Comparison of ENCODE assay signal across 13 cellular contexts in genomic region chr3:134464693-134465385, GRCh38. TPM values are rescaled to one million over a fixed set of nuclear protein-coding genes. Genes with fewer than 3 reads are reported as not detected.
DNase-seq lines count a peak whose midpoint lies in the region; ATAC-seq and TF ChIP-seq lines count a peak whose summit lies in the region.
"Had no signal": no experiment of that assay in that cellular context is flagged by ENCODE, and none has a peak within 500 bp of the region (broad histone marks: within the 10 kb centered on the region; RNA-seq: fewer than 3 reads in every experiment).

No MANE protein-coding gene starts in this region.

- H3K23ac ChIP-seq in neuronal stem cell (ENCODE audit: low read depth, low read length, poor library complexity): no peak overlapping the region

- H3K9me3 ChIP-seq in neuronal stem cell (replicated peaks in 1 of 2; ENCODE audit: control insufficient read depth in 2 of 2, insufficient read depth in 1 of 2, low read depth in 1 of 2, low read length in 2 of 2): no peaks in the 10 kb centered on the region
- H3K9me3 ChIP-seq: testis had no signal

- H3K36me3 ChIP-seq in ACC112 (ENCODE audit: insufficient read depth, low read length) (no peaks in the 10 kb centered on the region), neuronal stem cell (replicated peaks in 1 of 2; ENCODE audit: control insufficient read depth in 2 of 2, insufficient read depth in 2 of 2, low read length in 2 of 2) (no peaks in the 10 kb centered on the region)

- H3K4me2 ChIP-seq in neuronal stem cell (ENCODE audit: insufficient read depth, low read length, poor library complexity, severe bottlenecking): no peak overlapping the region

- H4K91ac ChIP-seq in neuronal stem cell (ENCODE audit: low read depth, low read length, poor library complexity): peak overlapping the region; percentile 64

- H2BK12ac ChIP-seq in neuronal stem cell (ENCODE audit: low read length): peak overlapping the region; percentile 98

- no peaks in the 10 kb centered on the region for H3K79me1 ChIP-seq in neuronal stem cell (ENCODE audit: low read depth, low read length)

- DNase-seq in fibroblast of mammary gland (ENCODE audit: low read depth): peak; percentile 41
- DNase-seq in neuronal stem cell (ENCODE audit: low spot score): no peak
- no peak for DNase-seq in MV-4-11 (lab: John Stamatoyannopoulos, UW)
- DNase-seq in activated CD4-positive, alpha-beta T cell treated with anti-CD3 and anti-CD28 coated beads, Interleukin-2, amount 50 U/mL, for 48 hours: no peak
- DNase-seq in NCI-H82 (lab: John Stamatoyannopoulos, UW): no peak
- DNase-seq: activated B cell treated with CpG ODN at 0.5 μM for 24 hours; activated T-cell treated with anti-CD3 and anti-CD28 coated beads, Interleukin-2, amount 50 U/mL, for 4 hours; DMS79 treated with DMSO at 0.1 percent for 48 hours; NCI-H226 had no signal

- H3K9ac ChIP-seq in neuronal stem cell (ENCODE audit: low read depth, low read length, poor library complexity): no peak overlapping the region

- H2AFZ ChIP-seq in ACC112 (ENCODE audit: low read length, unreplicated experiment): no peak overlapping the region
- H2AFZ ChIP-seq in neuronal stem cell (ENCODE audit: low read length): peak overlapping the region; percentile 69

- ATAC-seq in SK-N-SH treated with all-trans-retinoic acid at 6 μM for 48 hours: peak; percentile 38
- ATAC-seq in HG02840 (IDR thresholded peaks at IDR 0.05; ENCODE audit: low FRiP score, unreplicated experiment): no peak
- ATAC-seq: activated T-cell treated with anti-CD3 and anti-CD28 coated beads, Interleukin-2, amount 50 U/mL, for 4 hours had no signal

- H3K4me1 ChIP-seq in ACC112 (ENCODE audit: control insufficient read depth, insufficient read depth, low read length, unreplicated experiment) (peaks cover 41% of the 10 kb centered on the region), neuronal stem cell (ENCODE audit: control insufficient read depth in 2 of 2, insufficient read depth in 1 of 2, low read depth in 1 of 2, low read length in 2 of 2) (peaks cover 19 to 21% of the 10 kb centered on the region in 2 donors)

- H3K18ac ChIP-seq in neuronal stem cell (ENCODE audit: low read length): peak overlapping the region; percentile 96

- peak overlapping the region; percentile 31 for H3K4ac ChIP-seq in neuronal stem cell (ENCODE audit: low read length)

- H4K8ac ChIP-seq in neuronal stem cell (ENCODE audit: low read depth, low read length): no peak overlapping the region

- H3K27me3 ChIP-seq in ACC112 (ENCODE audit: insufficient read depth, low read length) (no peaks in the 10 kb centered on the region), neuronal stem cell (ENCODE audit: control insufficient read depth in 3 of 3, insufficient read depth in 3 of 3, low read depth in 1 of 3, low read length in 3 of 3) (no peaks in the 10 kb centered on the region)
- H3K27me3 ChIP-seq: testis had no signal

- no peak for TF ChIP-seq CTCF in fibroblast of mammary gland (conservative IDR thresholded peaks at IDR 0.05; ENCODE audit: control insufficient read depth, insufficient read depth, low read depth, low read length)

- no peak overlapping the region for H2BK120ac ChIP-seq in neuronal stem cell (ENCODE audit: low read depth, low read length)

- H3K14ac ChIP-seq in neuronal stem cell (ENCODE audit: low read length): no peak overlapping the region

- peak overlapping the region; percentile 63 for H2BK5ac ChIP-seq in neuronal stem cell (ENCODE audit: low read length)

- H2BK15ac ChIP-seq in neuronal stem cell (ENCODE audit: low read length): no peak overlapping the region

- no CpG with 5 or more reads among the region's 8 CpGs for WGBS in neuronal stem cell (ENCODE audit: extremely low coverage in 2 of 2, insufficient read length in 2 of 2, insufficient replicate concordance in 1 of 2), 2 donors

- peak overlapping the region; percentile 36 for H2AK5ac ChIP-seq in neuronal stem cell (ENCODE audit: low read depth, low read length)

- H3K79me2 ChIP-seq in ACC112 (ENCODE audit: control insufficient read depth, insufficient read depth, low read length, unreplicated experiment): no peaks in the 10 kb centered on the region

- H3K27ac ChIP-seq in ACC112 (ENCODE audit: low read depth, low read length) (peak overlapping the region; percentile 89), neuronal stem cell (replicated peaks; ENCODE audit: low read length) (peak overlapping the region; percentile 96)
- H3K27ac ChIP-seq: testis had no signal

- H3K4me3 ChIP-seq in ACC112 (ENCODE audit: low read depth, low read length) (peak overlapping the region; percentile 7; the same call in 1 of the 2 replicates), fibroblast of mammary gland (ENCODE audit: control insufficient read depth, low read depth, low read length) (no peak overlapping the region), neuronal stem cell (ENCODE audit: low read length in 2 of 2) (no peak overlapping the region)
- H3K4me3 ChIP-seq: testis had no signal

TF ChIP-seq in SK-N-SH treated with all-trans-retinoic acid at 6 μM for 48 hours, 23 proteins besides CTCF, POLR2A, EP300 and RAD21 (continues in another document):
- TF ChIP-seq GLIS3 (CRISPR knock-in tag; IDR thresholded peaks at IDR 0.05) (0 out of 2 replicates have a peak, but pooled peaks have one; percentile 41), PATZ1 (CRISPR knock-in tag; IDR thresholded peaks at IDR 0.05; ENCODE audit: borderline replicate concordance) (no peak), BACH2 (CRISPR knock-in tag; IDR thresholded peaks at IDR 0.05; ENCODE audit: borderline replicate concordance) (no peak), TSHZ2 (CRISPR knock-in tag; IDR thresholded peaks at IDR 0.05) (peak; percentile 41; the same call in 1 of the 2 replicates), ZFP30 (CRISPR knock-in tag; IDR thresholded peaks at IDR 0.05) (no peak), ARNTL (CRISPR knock-in tag; IDR thresholded peaks at IDR 0.05; ENCODE audit: borderline replicate concordance, low read depth) (no peak), POU6F1 (CRISPR knock-in tag; IDR thresholded peaks at IDR 0.05; ENCODE audit: borderline replicate concordance, low read depth) (no peak)

RNA-seq across cellular contexts. Expression of gene ANAPC13, which starts 20.9 kb away (rescaled TPM):
- polyA plus RNA-seq in neuronal stem cell (2013, experiment 1 of 2): 68.7 TPM
- polyA plus RNA-seq in neuronal stem cell (2013, experiment 2 of 2): 68.7 TPM

RNA-seq across cellular contexts. Expression of gene CEP63, which starts 21.0 kb away (rescaled TPM):
- 30.4 TPM for polyA plus RNA-seq in neuronal stem cell (2013, experiment 1 of 2)
- 28.7 TPM for polyA plus RNA-seq in neuronal stem cell (2013, experiment 2 of 2)
